ENCODE assay signal across 8 cellular contexts in the genomic region with DNA sequence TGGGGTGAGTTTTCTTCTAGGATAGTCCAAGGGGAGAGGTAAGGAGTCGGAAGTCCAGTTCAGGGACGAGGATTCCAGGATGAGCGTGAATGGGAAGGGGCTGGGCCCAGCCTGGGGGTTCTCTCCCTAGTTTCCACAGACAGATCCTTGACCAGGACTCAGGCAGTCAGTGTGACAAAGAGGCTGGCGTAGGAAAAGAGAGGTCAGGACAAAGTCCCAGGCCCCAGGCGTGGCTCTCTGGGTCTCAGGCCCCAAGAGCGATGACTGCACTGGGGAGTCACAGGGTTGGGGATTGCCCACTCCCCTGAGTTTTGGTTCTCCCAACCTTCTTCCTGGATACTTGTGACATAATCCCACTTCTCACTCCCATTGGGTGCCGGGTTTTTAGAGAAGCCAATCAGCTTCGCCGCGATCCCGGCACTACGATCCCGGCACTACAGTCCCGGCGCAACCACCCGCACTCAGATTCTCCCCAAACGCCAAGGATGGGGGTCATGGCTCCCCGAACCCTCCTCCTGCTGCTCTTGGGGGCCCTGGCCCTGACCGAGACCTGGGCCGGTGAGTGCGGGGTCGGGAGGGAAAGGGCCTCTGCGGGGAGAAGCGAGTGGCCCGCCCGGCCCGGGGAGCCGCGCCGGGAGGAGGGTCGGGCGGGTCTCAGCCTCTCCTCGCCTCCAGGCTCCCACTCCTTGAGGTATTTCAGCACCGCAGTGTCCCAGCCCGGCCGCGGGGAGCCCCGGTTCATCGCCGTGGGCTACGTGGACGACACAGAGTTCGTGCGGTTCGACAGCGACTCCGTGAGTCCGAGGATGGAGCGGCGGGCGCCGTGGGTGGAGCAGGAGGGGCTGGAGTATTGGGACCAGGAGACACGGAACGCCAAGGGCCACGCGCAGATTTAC. TPM values are rescaled to one million over a fixed set of nuclear protein-coding genes. Genes with fewer than 3 reads are reported as not detected.
DNase-seq lines count a peak whose midpoint lies in the region; ATAC-seq, FAIRE-seq and TF ChIP-seq lines count a peak whose summit lies in the region.

No MANE protein-coding gene starts in this region.

- H3K4me1 ChIP-seq in foreskin keratinocyte (peaks cover 8% of the 10 kb centered on the region), stomach (peaks cover 6 to 16% (median 10%) of the 10 kb centered on the region in 4 donors)

- FAIRE-seq in RCC 7860 (lab: Jason Lieb, UNC), result no peak

- H3K4me3 Mint-ChIP-seq in CD4-positive, alpha-beta T cell, result peak overlapping the region; percentile 96
- peak overlapping the region; percentile 94 for H3K4me3 Mint-ChIP-seq in neural crest cell

- no peak for TF ChIP-seq POLR2A in stomach (IDR thresholded peaks at IDR 0.05)

- peak; percentile 36 to 62 (median 44) for DNase-seq in CD4-positive, alpha-beta T cell
- DNase-seq in RCC 7860 (ENCODE audit: low spot score) (peak; percentile 38), foreskin keratinocyte (peak; percentile 23 to 71), neural crest cell (ENCODE audit: low read depth, low spot score) (peak; percentile 58), stomach (peak; percentile 70)
- peak; percentile 85 for DNase-seq in activated effector memory CD4-positive, alpha-beta T cell treated with anti-CD3 and anti-CD28 coated beads, Interleukin-2, amount 50 U/mL, for 16 hours

- no peaks in the 10 kb centered on the region for H3K27me3 Mint-ChIP-seq in CD4-positive, alpha-beta T cell
- H3K27me3 Mint-ChIP-seq in neural crest cell (ENCODE audit: low read depth), result peaks cover 15% of the 10 kb centered on the region

- intact Hi-C loops in CD4-positive, alpha-beta T cell (cut with DNase I, micrococcal nuclease), result loop anchor here (2.0 to 5.0 kb wide), 5 partner anchors 41 to 88 kb away; partner anchors contain the start of genes RPP21 (in 1 of the 2) and TRIM39 (in 1 of the 2)
- intact Hi-C loops in stomach (cut with DNase I; ENCODE audit: low total_unique reads), result no loop called here

- no peak for TF ChIP-seq EP300 in stomach (IDR thresholded peaks at IDR 0.05)

- H3K36me3 Mint-ChIP-seq in CD4-positive, alpha-beta T cell (ENCODE audit: low read depth), result peaks cover 7% of the 10 kb centered on the region
- peaks cover 4% of the 10 kb centered on the region for H3K36me3 Mint-ChIP-seq in neural crest cell (ENCODE audit: low read depth)

- no peaks in the 10 kb centered on the region for H3K27me3 ChIP-seq in CD4-positive, alpha-beta T cell (ENCODE audit: control insufficient read depth, insufficient read depth, low read length)
- peaks cover 13% of the 10 kb centered on the region for H3K27me3 ChIP-seq in foreskin keratinocyte
- peaks cover 0 to 20% (median 0%) of the 10 kb centered on the region in 3 donors for H3K27me3 ChIP-seq in stomach

- CTCF ChIA-PET in CD4-positive, alpha-beta T cell (lab: Charles Lee), result no interaction called here

- H3K4me1 Mint-ChIP-seq in CD4-positive, alpha-beta T cell (ENCODE audit: low read depth), result peaks cover 9% of the 10 kb centered on the region
- peaks cover 15% of the 10 kb centered on the region for H3K4me1 Mint-ChIP-seq in neural crest cell

- peak overlapping the region; percentile 74 to 85 (median 83) for H3K4me3 ChIP-seq in stomach

- peaks cover 0 to 2% (median 0%) of the 10 kb centered on the region in 4 donors for H3K36me3 ChIP-seq in stomach

- no peaks in the 10 kb centered on the region for H3K9me3 ChIP-seq in CD4-positive, alpha-beta T cell (ENCODE audit: control insufficient read depth, low read length)
- H3K9me3 ChIP-seq in stomach, result no peaks in the 10 kb centered on the region

- no peaks in the 10 kb centered on the region for H3K9me3 Mint-ChIP-seq in CD4-positive, alpha-beta T cell
- peaks cover 3% of the 10 kb centered on the region for H3K9me3 Mint-ChIP-seq in neural crest cell

- peak overlapping the region; percentile 85 for H3K27ac Mint-ChIP-seq in CD4-positive, alpha-beta T cell
- H3K27ac Mint-ChIP-seq in neural crest cell (ENCODE audit: unreplicated experiment), result peak overlapping the region; percentile 27

- 1 to 4% (median 2%) methylated on average over 35 to 56 of the region's 56 CpGs for WGBS in stomach, 5 donors

- POLR2A ChIA-PET in CD4-positive, alpha-beta T cell (lab: Charles Lee), result interaction anchor here (0.6 to 1.4 kb wide), 3 partner anchors 46 to 355 kb away, joined by 3 to 11 read pairs (median 7); partner anchors contain the start of genes TRIM26 and TRIM39

- peak; percentile 38 for TF ChIP-seq CTCF in CD4-positive, alpha-beta T cell (IDR thresholded peaks at IDR 0.05)
- TF ChIP-seq CTCF in foreskin keratinocyte (conservative IDR thresholded peaks at IDR 0.05) (peak; percentile 51), neural crest cell (conservative IDR thresholded peaks at IDR 0.05) (peak; percentile 52), stomach (IDR thresholded peaks at IDR 0.05) (no peak)

- peak overlapping the region; percentile 41 for H3K27ac ChIP-seq in CD4-positive, alpha-beta T cell (ENCODE audit: low read depth, low read length)
- H3K27ac ChIP-seq in foreskin keratinocyte (peak overlapping the region; percentile 75), stomach (peak overlapping the region; percentile 34 to 87 (median 84))

- peak; percentile 81 for ATAC-seq in CD4-positive, alpha-beta T cell (ENCODE audit: poor library complexity)
- peak; percentile 90 for ATAC-seq in GM19351 (IDR thresholded peaks at IDR 0.05; ENCODE audit: unreplicated experiment)
- ATAC-seq in HG03521 (IDR thresholded peaks at IDR 0.05; ENCODE audit: unreplicated experiment), result peak; percentile 81
- peak; percentile 88 for ATAC-seq in foreskin keratinocyte

RNA-seq across cellular contexts. Expression of gene TRIM26, which starts 46.2 kb away (rescaled TPM):
- total RNA-seq in CD4-positive, alpha-beta T cell, result 10 to 100 TPM; 42.1 to 44.1 TPM
- total RNA-seq in foreskin keratinocyte, result 34.2 and 38.1 TPM in 2 replicates
- 25.3 and 26.0 TPM in 2 replicates for polyA plus RNA-seq in foreskin keratinocyte
- 36.2 and 36.5 TPM in 2 replicates for total RNA-seq in neural crest cell
- total RNA-seq in stomach, result 10 to 100 TPM; 28.3 to 53.9 (median 38.8) TPM
- 10 to 100 TPM; 25.1 to 30.5 (median 30.2) TPM for polyA plus RNA-seq in stomach

Comparison
In these comparisons a context has a peak if more than half of its experiments do, and no peak if none do; other contexts are left out.
1. Peak in every context shown above with its lines: DNase-seq, ATAC-seq, H3K4me3 ChIP-seq and H3K27ac ChIP-seq.
2. CTCF ChIP-seq: peak in CD4-positive, alpha-beta T cell (single experiment), foreskin keratinocyte (single experiment) and neural crest cell (single experiment); none in stomach (0 of 7).